8 cellular contexts compared by ENCODE assay signal in genomic region chr9:137138701-137139467, GRCh38. TPM values are rescaled to one million over a fixed set of nuclear protein-coding genes. Genes with fewer than 3 reads are reported as not detected.
DNase-seq lines count a peak whose midpoint lies in the region; ATAC-seq and TF ChIP-seq lines count a peak whose summit lies in the region.

Gene GRIN1 (plus strand): TSS chr9:137139154. CDS start chr9:137139487, 333 bp downstream.

- no peak within 1 kb of the TSS for H3K27ac Mint-ChIP-seq in nephron progenitor cell
- H3K27ac Mint-ChIP-seq in HFFc6, result no peak within 1 kb of the TSS

- H4K20me1 ChIP-seq in DND-41 (ENCODE audit: insufficient read depth, low read length), result peaks cover 23% of the 10 kb centered on the region

- intact Hi-C loops in gastrocnemius medialis (cut with DNase I; ENCODE audit: low total_unique reads), result no loop called here

- H3K36me3 ChIP-seq in DND-41 (ENCODE audit: insufficient read depth, low read length) (no peaks in the 10 kb centered on the region), gastrocnemius medialis (no peaks in the 10 kb centered on the region)

- H3K36me3 Mint-ChIP-seq in nephron progenitor cell (ENCODE audit: low read depth) (no peaks in the 10 kb centered on the region), HFFc6 (ENCODE audit: low read depth) (no peaks in the 10 kb centered on the region)

- H3K4me3 ChIP-seq in DND-41 (ENCODE audit: low read depth in 1 of 2, low read length in 2 of 2) (no peak within 1 kb of the TSS), epithelial cell of esophagus (ENCODE audit: low read length) (no peak within 1 kb of the TSS), gastrocnemius medialis (no peak within 1 kb of the TSS)

- no peaks in the 10 kb centered on the region for H3K79me2 ChIP-seq in DND-41 (ENCODE audit: insufficient read depth, low read length)

- H3K27me3 ChIP-seq in DND-41 (ENCODE audit: insufficient read depth, low read length, poor library complexity) (no peaks in the 10 kb centered on the region), gastrocnemius medialis (peaks cover 76 to 89% (median 82%) of the 10 kb centered on the region in 3 donors)

- H3K4me1 ChIP-seq in DND-41 (ENCODE audit: insufficient read depth, low read length) (peaks cover 18% of the 10 kb centered on the region), gastrocnemius medialis (no peaks in the 10 kb centered on the region)

- in situ Hi-C loops in gastrocnemius medialis (cut with MboI; ENCODE audit: low sequenced_read_pairs in 4 of 4), result no loop called here

- H3K27me3 Mint-ChIP-seq in nephron progenitor cell (ENCODE audit: low read depth, poor library complexity), result peaks cover 98% of the 10 kb centered on the region
- peaks cover 31% of the 10 kb centered on the region for H3K27me3 Mint-ChIP-seq in HFFc6 (ENCODE audit: insufficient read depth)

- TF ChIP-seq CTCF in DND-41 (IDR thresholded peaks at IDR 0.05; ENCODE audit: borderline replicate concordance, extremely low read depth, low read length, poor library complexity, severe bottlenecking) (no peak), epithelial cell of esophagus (IDR thresholded peaks at IDR 0.05; ENCODE audit: insufficient read depth, low read depth, low read length, missing control alignments) (no peak), nephron progenitor cell (IDR thresholded peaks at IDR 0.05) (no peak), gastrocnemius medialis (IDR thresholded peaks at IDR 0.05 in 4 of 5, conservative IDR thresholded peaks at IDR 0.05 in 1 of 5) (no peak), HFFc6 (IDR thresholded peaks at IDR 0.05) (no peak)

- ATAC-seq in DND-41 (ENCODE audit: insufficient read depth, low read depth) (peak; percentile 69), HG03108 (IDR thresholded peaks at IDR 0.05; ENCODE audit: unreplicated experiment) (no peak), gastrocnemius medialis (no peak)

- H3K27ac ChIP-seq in DND-41 (ENCODE audit: low read length), result no peak within 1 kb of the TSS
- H3K27ac ChIP-seq in gastrocnemius medialis, result no peak within 1 kb of the TSS

- H2AFZ ChIP-seq in DND-41 (ENCODE audit: low read depth, low read length), result no peak within 1 kb of the TSS

- H3K9me3 Mint-ChIP-seq in nephron progenitor cell (no peaks in the 10 kb centered on the region), HFFc6 (no peaks in the 10 kb centered on the region)

- H3K4me3 Mint-ChIP-seq in nephron progenitor cell (no peak within 1 kb of the TSS), HFFc6 (no peak within 1 kb of the TSS)

- H3K9me3 ChIP-seq in DND-41 (ENCODE audit: insufficient read depth, low read length, severe bottlenecking), result no peaks in the 10 kb centered on the region
- no peaks in the 10 kb centered on the region for H3K9me3 ChIP-seq in gastrocnemius medialis

- peak; percentile 49 for DNase-seq in DND-41
- DNase-seq in RPMI7951 (ENCODE audit: low read depth), result peak; percentile 23
- peak; percentile 43 for DNase-seq in epithelial cell of esophagus (ENCODE audit: low read depth)
- DNase-seq in nephron progenitor cell, result peak; percentile 88
- DNase-seq in GM19240 (ENCODE audit: insufficient read length, low spot score), result no peak
- no peak for DNase-seq in gastrocnemius medialis
- no peak for DNase-seq in HFFc6

- TF ChIP-seq POLR2A in gastrocnemius medialis (IDR thresholded peaks at IDR 0.05), result no peak

- no peak within 1 kb of the TSS for H3K9ac ChIP-seq in DND-41 (ENCODE audit: low read depth, low read length)

- H3K4me1 Mint-ChIP-seq in nephron progenitor cell, result no peaks in the 10 kb centered on the region
- H3K4me1 Mint-ChIP-seq in HFFc6 (ENCODE audit: low read depth), result no peaks in the 10 kb centered on the region

- no peak within 1 kb of the TSS for H3K4me2 ChIP-seq in DND-41 (ENCODE audit: insufficient read depth, low read length)

RNA-seq across cellular contexts. Expression of gene GRIN1, which starts in this region (rescaled TPM):
- 0.20 TPM in 1 of 2 replicates, not detected in the other for total RNA-seq in RPMI7951 (2014; rRNA removed; shearing (Covaris generic))
- total RNA-seq in gastrocnemius medialis, result not detected
- 1 to 10 TPM in 1 of 6 experiments, under 1 TPM in 2, not detected in 3; 0.51 to 1.1 (median 0.66) TPM for total RNA-seq in HFFc6 (2021; fragmentation: NEBNext Ultra II Directional; extraction: Animal tissue kit (Norgen Biotek cat#: 25700))

Comparison
In these comparisons a context has a peak if more than half of its experiments do, and no peak if none do; other contexts are left out.
1. Peak in DNase-seq in RPMI7951; RNA of the gene not detected or under 1 TPM.
2. DNase-seq: peak in DND-41 (single experiment), epithelial cell of esophagus (single experiment) and nephron progenitor cell (single experiment); none in GM19240 (single experiment), gastrocnemius medialis (0 of 2) and HFFc6 (single experiment).